Comparison of ENCODE assay signal across 10 cellular contexts in genomic region chr12:101743724-101744472, GRCh38. TPM values are rescaled to one million over a fixed set of nuclear protein-coding genes. Genes with fewer than 3 reads are reported as not detected.
DNase-seq lines count a peak whose midpoint lies in the region; ATAC-seq and TF ChIP-seq lines count a peak whose summit lies in the region.
"Had no signal": no experiment of that assay in that cellular context is flagged by ENCODE, and none has a peak within 500 bp of the region (broad histone marks: within the 10 kb centered on the region; RNA-seq: fewer than 3 reads in every experiment).

No MANE protein-coding gene starts in this region.

- peak; percentile 55 for DNase-seq in activated CD4-positive, alpha-beta T cell treated with anti-CD3 and anti-CD28 coated beads, Interleukin-2, amount 10 ng/mL, durations not matched to agents 24 days and 14 days
- no peak for DNase-seq in activated CD4-positive, alpha-beta T cell treated with anti-CD3 and anti-CD28 coated beads for 1 hour
- DNase-seq in NCI-H69 (lab: John Stamatoyannopoulos, UW): no peak
- DNase-seq in activated CD4-positive, alpha-beta T cell treated with anti-CD3 and anti-CD28 coated beads for 36 hours: no peak
- DNase-seq in iPS-NIHi11 (ENCODE audit: low spot score): no peak
- DNase-seq: activated T-cell treated with anti-CD3 and anti-CD28 coated beads, Interleukin-2, amount 50 U/mL, for 4 hours; MV-4-11 had no signal

- H4K20me1 ChIP-seq in OCI-LY1 (ENCODE audit: insufficient read depth, low read length): no peaks in the 10 kb centered on the region

- no peak overlapping the region for H2AFZ ChIP-seq in OCI-LY1 (ENCODE audit: low read length)

- H3K4me3 ChIP-seq in OCI-LY1 (ENCODE audit: low read depth, low read length, poor library complexity, severe bottlenecking): peak overlapping the region; percentile 47

- intact Hi-C loops in activated CD4-positive, alpha-beta T cell treated with anti-CD3 and anti-CD28 coated beads, Interleukin-2, amount 10 ng/mL, durations not matched to agents 24 days and 14 days (cut with micrococcal nuclease): loop anchor here (5.0 kb wide), 1 partner anchor 47 kb away; the partner anchor contains the start of gene CHPT1
- intact Hi-C loops in activated CD4-positive, alpha-beta T cell treated with anti-CD3 and anti-CD28 coated beads for 36 hours (cut with DNase I, micrococcal nuclease): no loop called here

- H3K36me3 Mint-ChIP-seq in activated CD4-positive, alpha-beta T cell treated with anti-CD3 and anti-CD28 coated beads, Interleukin-2, amount 10 ng/mL, durations not matched to agents 24 days and 14 days (ENCODE audit: low read depth): peaks cover 30% of the 10 kb centered on the region
- peaks cover 80% of the 10 kb centered on the region for H3K36me3 Mint-ChIP-seq in stimulated activated memory B cell treated with anti-CD40 and anti-IgM and Interleukin-4, amounts not matched to agents 10 μg/mL and 1 μg/mL and 100 μg/mL, for 72 hours
- peaks cover 16% of the 10 kb centered on the region for H3K36me3 Mint-ChIP-seq in activated CD4-positive, alpha-beta T cell treated with anti-CD3 and anti-CD28 coated beads for 36 hours (ENCODE audit: low read depth)

- peaks cover 4% of the 10 kb centered on the region for H3K4me1 Mint-ChIP-seq in activated CD4-positive, alpha-beta T cell treated with anti-CD3 and anti-CD28 coated beads, Interleukin-2, amount 10 ng/mL, durations not matched to agents 24 days and 14 days
- H3K4me1 Mint-ChIP-seq in stimulated activated memory B cell treated with anti-CD40 and anti-IgM and Interleukin-4, amounts not matched to agents 10 μg/mL and 1 μg/mL and 100 μg/mL, for 72 hours: peaks cover 57% of the 10 kb centered on the region
- H3K4me1 Mint-ChIP-seq in activated CD4-positive, alpha-beta T cell treated with anti-CD3 and anti-CD28 coated beads for 36 hours: no peaks in the 10 kb centered on the region

- H3F3A ChIP-seq in OCI-LY1 (ENCODE audit: insufficient read depth, low read length): 0 out of 2 replicates have a peak, but pooled peaks cover 2% of the 10 kb centered on the region

- no peaks in the 10 kb centered on the region for H3K27me3 Mint-ChIP-seq in activated CD4-positive, alpha-beta T cell treated with anti-CD3 and anti-CD28 coated beads, Interleukin-2, amount 10 ng/mL, durations not matched to agents 24 days and 14 days
- H3K27me3 Mint-ChIP-seq in stimulated activated memory B cell treated with anti-CD40 and anti-IgM and Interleukin-4, amounts not matched to agents 10 μg/mL and 1 μg/mL and 100 μg/mL, for 72 hours: no peaks in the 10 kb centered on the region
- H3K27me3 Mint-ChIP-seq in activated CD4-positive, alpha-beta T cell treated with anti-CD3 and anti-CD28 coated beads for 36 hours: no peaks in the 10 kb centered on the region

- no peaks in the 10 kb centered on the region for H3K9me3 Mint-ChIP-seq in activated CD4-positive, alpha-beta T cell treated with anti-CD3 and anti-CD28 coated beads, Interleukin-2, amount 10 ng/mL, durations not matched to agents 24 days and 14 days
- no peaks in the 10 kb centered on the region for H3K9me3 Mint-ChIP-seq in stimulated activated memory B cell treated with anti-CD40 and anti-IgM and Interleukin-4, amounts not matched to agents 10 μg/mL and 1 μg/mL and 100 μg/mL, for 72 hours
- no peaks in the 10 kb centered on the region for H3K9me3 Mint-ChIP-seq in activated CD4-positive, alpha-beta T cell treated with anti-CD3 and anti-CD28 coated beads for 36 hours (ENCODE audit: low read depth)
- H3K9me3 Mint-ChIP-seq: activated T-cell treated with anti-CD3 and anti-CD28 coated beads, Interleukin-2, amount 50 U/mL, for 4 hours had no signal

- H3K9me2 ChIP-seq in OCI-LY1 (ENCODE audit: low read depth, low read length): no peaks in the 10 kb centered on the region

- POLR2A ChIA-PET in activated CD4-positive, alpha-beta T cell treated with anti-CD3 and anti-CD28 coated beads for 36 hours (lab: Charles Lee): no interaction called here

- H3K27ac ChIP-seq in OCI-LY1 (ENCODE audit: low read depth, low read length, poor library complexity, severe bottlenecking): peak overlapping the region; percentile 98

- peaks cover 70% of the 10 kb centered on the region for H3K4me1 ChIP-seq in OCI-LY1 (ENCODE audit: insufficient read depth, low read length, severe bottlenecking)

- H3K4me3 Mint-ChIP-seq in activated CD4-positive, alpha-beta T cell treated with anti-CD3 and anti-CD28 coated beads, Interleukin-2, amount 10 ng/mL, durations not matched to agents 24 days and 14 days: no peak overlapping the region
- H3K4me3 Mint-ChIP-seq in stimulated activated memory B cell treated with anti-CD40 and anti-IgM and Interleukin-4, amounts not matched to agents 10 μg/mL and 1 μg/mL and 100 μg/mL, for 72 hours: peak overlapping the region; percentile 64
- H3K4me3 Mint-ChIP-seq in activated CD4-positive, alpha-beta T cell treated with anti-CD3 and anti-CD28 coated beads for 36 hours: no peak overlapping the region
- H3K4me3 Mint-ChIP-seq: activated T-cell treated with anti-CD3 and anti-CD28 coated beads, Interleukin-2, amount 50 U/mL, for 4 hours had no signal

- no peak overlapping the region for H3K27ac Mint-ChIP-seq in activated CD4-positive, alpha-beta T cell treated with anti-CD3 and anti-CD28 coated beads, Interleukin-2, amount 10 ng/mL, durations not matched to agents 24 days and 14 days
- H3K27ac Mint-ChIP-seq in stimulated activated memory B cell treated with anti-CD40 and anti-IgM and Interleukin-4, amounts not matched to agents 10 μg/mL and 1 μg/mL and 100 μg/mL, for 72 hours: peak overlapping the region; percentile 99
- H3K27ac Mint-ChIP-seq in activated CD4-positive, alpha-beta T cell treated with anti-CD3 and anti-CD28 coated beads for 36 hours: no peak overlapping the region

- peaks cover 79% of the 10 kb centered on the region for H3K36me3 ChIP-seq in OCI-LY1 (ENCODE audit: insufficient read depth, low read length)

- ATAC-seq in HG02588 (IDR thresholded peaks at IDR 0.05; ENCODE audit: unreplicated experiment): peak; percentile 96
- ATAC-seq in stimulated activated memory B cell treated with anti-CD40 and anti-IgM and Interleukin-4, amounts not matched to agents 10 μg/mL and 1 μg/mL and 100 μg/mL, for 72 hours: peak; percentile 98
- ATAC-seq in activated CD4-positive, alpha-beta T cell treated with anti-CD3 and anti-CD28 coated beads for 36 hours: no peak
- ATAC-seq: activated T-cell treated with anti-CD3 and anti-CD28 coated beads, Interleukin-2, amount 50 U/mL, for 4 hours had no signal

- TF ChIP-seq CTCF in OCI-LY1 (IDR thresholded peaks at IDR 0.05; ENCODE audit: low read length): peak; percentile 52

- no peaks in the 10 kb centered on the region for H3K9me3 ChIP-seq in OCI-LY1 (ENCODE audit: low read length)

- peak overlapping the region; percentile 76 for H3K9ac ChIP-seq in OCI-LY1 (ENCODE audit: low read length)

- CTCF ChIA-PET in activated CD4-positive, alpha-beta T cell treated with anti-CD3 and anti-CD28 coated beads for 36 hours (lab: Charles Lee): interaction anchor here (0.6 kb wide), 1 partner anchor 284 kb away, joined by 3 read pairs; no protein-coding TSS in a partner anchor

- H3K79me2 ChIP-seq in OCI-LY1 (ENCODE audit: insufficient read depth, low read length): no peaks in the 10 kb centered on the region

- peak overlapping the region; percentile 67 for H3K4me2 ChIP-seq in OCI-LY1 (ENCODE audit: low read length)

- H3K27me3 ChIP-seq in OCI-LY1 (ENCODE audit: insufficient read depth, low read length): no peaks in the 10 kb centered on the region

RNA-seq across cellular contexts. Expression of gene SYCP3, which starts 4.6 kb away (rescaled TPM):
- total RNA-seq in activated CD4-positive, alpha-beta T cell treated with anti-CD3 and anti-CD28 coated beads, Interleukin-2, amount 10 ng/mL, durations not matched to agents 24 days and 14 days: 0.44 and 0.50 TPM in 2 replicates
- under 1 TPM in 1 of 2 experiments, not detected in 1; 0.16 TPM for total RNA-seq in activated CD4-positive, alpha-beta T cell treated with anti-CD3 and anti-CD28 coated beads for 36 hours

RNA-seq across cellular contexts. Expression of gene CHPT1, which starts 46.5 kb away (rescaled TPM):
- 13.9 and 15.3 TPM in 2 replicates for total RNA-seq in activated CD4-positive, alpha-beta T cell treated with anti-CD3 and anti-CD28 coated beads, Interleukin-2, amount 10 ng/mL, durations not matched to agents 24 days and 14 days
- 10 to 100 TPM; 12.2 to 15.2 TPM for total RNA-seq in activated CD4-positive, alpha-beta T cell treated with anti-CD3 and anti-CD28 coated beads for 36 hours
